ENCODE assay signal across 12 cellular contexts in the genomic region with DNA sequence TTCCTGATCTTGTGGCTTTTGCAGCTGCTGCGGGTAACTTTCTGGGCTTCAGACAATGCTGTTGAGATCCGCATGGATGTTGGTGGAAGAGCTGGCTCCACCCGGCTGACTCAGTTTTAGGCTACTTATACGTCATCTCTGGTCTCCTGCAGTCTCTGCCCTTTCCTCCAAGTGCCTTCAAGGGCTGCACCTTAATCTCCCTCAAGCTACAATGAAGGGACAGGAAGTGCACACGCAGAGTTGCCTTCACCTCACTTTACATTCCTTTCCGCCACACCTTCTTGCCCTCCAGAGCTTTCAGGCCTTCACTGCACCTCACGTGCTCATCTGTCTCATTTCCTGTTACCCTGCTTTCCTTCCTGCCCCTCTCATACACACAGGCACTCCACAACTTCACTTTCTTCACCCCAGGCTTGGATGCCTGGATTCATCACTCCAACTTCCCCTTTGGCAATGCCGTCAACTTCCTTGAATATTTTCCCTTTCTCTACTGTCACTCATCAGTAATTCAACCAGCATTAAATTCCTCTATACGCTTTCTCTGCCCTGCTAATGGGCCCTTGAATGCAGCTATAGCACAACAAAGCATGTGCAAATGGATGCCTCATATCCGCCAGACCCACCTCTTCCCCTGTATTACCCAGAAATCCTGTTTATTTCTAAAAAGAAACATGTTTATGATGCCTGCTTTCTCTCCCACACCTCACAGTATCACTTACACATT. TPM values are rescaled to one million over a fixed set of nuclear protein-coding genes. Genes with fewer than 3 reads are reported as not detected.
DNase-seq lines count a peak whose midpoint lies in the region; ATAC-seq and TF ChIP-seq lines count a peak whose summit lies in the region.
"Not testable (repeated sequence)": the region's sequence is repeated elsewhere in the genome, so short reads cannot be mapped to it uniquely, and the experiment has no call there.
"Had no signal": no experiment of that assay in that cellular context is flagged by ENCODE, and none has a peak within 500 bp of the region (broad histone marks: within the 10 kb centered on the region; RNA-seq: fewer than 3 reads in every experiment).

No MANE protein-coding gene starts in this region.

- H3K4me1 Mint-ChIP-seq in H9, result peaks cover 13 to 20% of the 10 kb centered on the region in 2 experiments
- not testable (repeated sequence) for H3K4me1 Mint-ChIP-seq in MCF 10A (ENCODE audit: insufficient read depth, unreplicated experiment)

- H3K4me3 ChIP-seq in DND-41 (ENCODE audit: low read depth in 1 of 2, low read length in 2 of 2); fibroblast of the aortic adventitia (ENCODE audit: low read depth, low read length); mucosa of descending colon: not testable (repeated sequence)
- peak overlapping the region; percentile 43; the same call in 1 of the 2 replicates for H3K4me3 ChIP-seq in MM.1S (ENCODE audit: low read length)

- not testable (repeated sequence) for H3K79me1 ChIP-seq in H9 (ENCODE audit: insufficient read depth, low read depth, low read length, poor library complexity, severe bottlenecking)

- not testable (repeated sequence) for H4K8ac ChIP-seq in H9 (replicated peaks; ENCODE audit: insufficient read length, low read depth, low read length)

- not testable (repeated sequence) for H3K27me3 ChIP-seq in DND-41 (ENCODE audit: insufficient read depth, low read length, poor library complexity); H9 (ENCODE audit: insufficient read depth, low read length)
- H3K27me3 ChIP-seq in MM.1S (replicated peaks; ENCODE audit: insufficient read depth, low read length), result peaks cover 43% of the 10 kb centered on the region

- H4K20me1 ChIP-seq in DND-41 (ENCODE audit: insufficient read depth, low read length); H9 (ENCODE audit: control insufficient read depth, insufficient read depth, insufficient read length); MM.1S (ENCODE audit: insufficient read depth, low read length): not testable (repeated sequence)

- not testable (repeated sequence) for H3K27me3 Mint-ChIP-seq in H9 (ENCODE audit: low read depth); MCF 10A (ENCODE audit: insufficient read depth, unreplicated experiment)

- H2BK5ac ChIP-seq in H9 (ENCODE audit: insufficient read length, low read length), result not testable (repeated sequence)

- H2BK20ac ChIP-seq in H9 (ENCODE audit: low read depth, low read length, poor library complexity, severe bottlenecking), result not testable (repeated sequence)

- H2BK120ac ChIP-seq in H9 (ENCODE audit: low read depth, low read length, poor library complexity, severe bottlenecking), result not testable (repeated sequence)

- not testable (repeated sequence) for H2AFZ ChIP-seq in DND-41 (ENCODE audit: low read depth, low read length); H9 (ENCODE audit: low read length); MM.1S (ENCODE audit: low read length)

- not testable (repeated sequence) for H3K4me1 ChIP-seq in DND-41 (ENCODE audit: insufficient read depth, low read length); H9 (ENCODE audit: insufficient read depth, low read length); MM.1S (ENCODE audit: low read length); mucosa of descending colon (ENCODE audit: low read depth)

- not testable (repeated sequence) for H4K91ac ChIP-seq in H9 (ENCODE audit: insufficient read length, low read depth, low read length)

- H3K9ac ChIP-seq in DND-41 (ENCODE audit: low read depth, low read length); H9 (ENCODE audit: extremely low read depth, insufficient read length, low read length); MM.1S (ENCODE audit: low read length): not testable (repeated sequence)

- H2BK15ac ChIP-seq in H9 (ENCODE audit: low read depth, low read length), result not testable (repeated sequence)

- not testable (repeated sequence) for H2BK12ac ChIP-seq in H9 (ENCODE audit: insufficient read length, low read depth, low read length)

- CTCF ChIA-PET in MCF 10A (lab: Yijun Ruan, JAX), result interaction anchor here (1.4 kb wide), 1 partner anchor 68 kb away, joined by 3 read pairs; no protein-coding TSS in a partner anchor

- H3K14ac ChIP-seq in H9 (ENCODE audit: insufficient read depth, low read length), result not testable (repeated sequence)

- BruUV-seq in MCF 10A (replicated peaks; lab: Mats Ljungman, UMichigan), result TSS peak; percentile 100

- not testable (repeated sequence) for H4K5ac ChIP-seq in H9 (ENCODE audit: insufficient read length, low read depth, low read length)

- TF ChIP-seq CTCF in DND-41 (IDR thresholded peaks at IDR 0.05; ENCODE audit: borderline replicate concordance, extremely low read depth, low read length, poor library complexity, severe bottlenecking); H9 (conservative IDR thresholded peaks at IDR 0.05); MM.1S (IDR thresholded peaks at IDR 0.05; ENCODE audit: low read length); MCF 10A (IDR thresholded peaks at IDR 0.05; ENCODE audit: unreplicated experiment); fibroblast of the aortic adventitia (IDR thresholded peaks at IDR 0.05; ENCODE audit: insufficient read depth, low read length); mucosa of descending colon (IDR thresholded peaks at IDR 0.05): not testable (repeated sequence)

- ATAC-seq in DND-41 (ENCODE audit: insufficient read depth, low read depth) (peak; percentile 44; the same call in 2 of the 3 replicates), mucosa of descending colon (peak; percentile 39)

- not testable (repeated sequence) for H3K56ac ChIP-seq in H9 (ENCODE audit: insufficient read length, low read depth, low read length)

- not testable (repeated sequence) for H3K9me3 ChIP-seq in DND-41 (ENCODE audit: insufficient read depth, low read length, severe bottlenecking); H9 (ENCODE audit: control insufficient read depth, low read depth, low read length); MM.1S (replicated peaks; ENCODE audit: insufficient read depth, low read length); mucosa of descending colon

- not testable (repeated sequence) for H3K27ac ChIP-seq in DND-41 (ENCODE audit: low read length); H9 (ENCODE audit: insufficient read length, low read depth, low read length); MM.1S (ENCODE audit: low read length)

- H3K23ac ChIP-seq in H9 (ENCODE audit: insufficient read length, low read depth, low read length), result not testable (repeated sequence)

- H3K36me3 Mint-ChIP-seq in H9 (ENCODE audit: insufficient read depth in 1 of 3, low read depth in 3 of 3); MCF 10A (ENCODE audit: insufficient read depth, unreplicated experiment): not testable (repeated sequence)

- intact Hi-C loops in MCF 10A (cut with micrococcal nuclease); mucosa of descending colon (cut with DNase I, micrococcal nuclease): not testable (repeated sequence)

- H3K9me3 Mint-ChIP-seq in H9; MCF 10A (ENCODE audit: unreplicated experiment): not testable (repeated sequence)

- not testable (repeated sequence) for H3K4me3 Mint-ChIP-seq in H9; MCF 10A (ENCODE audit: unreplicated experiment)

- not testable (repeated sequence) for H3K4me2 ChIP-seq in DND-41 (ENCODE audit: insufficient read depth, low read length); H9 (ENCODE audit: insufficient read depth, insufficient read length, low read length)
- H3K4me2 ChIP-seq in MM.1S (ENCODE audit: low read depth, low read length), result peak overlapping the region; percentile 71

- not testable (repeated sequence) for H3K4ac ChIP-seq in H9 (ENCODE audit: low read depth, low read length)

- not testable (repeated sequence) for DNase-seq in DND-41, mucosa of descending colon
- peak; percentile 59 for DNase-seq in H9
- peak; percentile 76 for DNase-seq in MM.1S
- DNase-seq in SW480 (ENCODE audit: low spot score), result peak; percentile 23
- DNase-seq in MCF 10A (ENCODE audit: unreplicated experiment), result peak; percentile 54
- peak; percentile 22 for DNase-seq in fibroblast of the aortic adventitia (ENCODE audit: low read depth)

- not testable (repeated sequence) for H3K9me2 ChIP-seq in MM.1S (replicated peaks; ENCODE audit: insufficient read depth, low read length)

- H3K18ac ChIP-seq in H9 (ENCODE audit: insufficient read length, low read depth, low read length), result peak overlapping the region; percentile 58

- H3K79me2 ChIP-seq in DND-41 (ENCODE audit: insufficient read depth, low read length); H9 (ENCODE audit: insufficient read depth, low read length); MM.1S (ENCODE audit: low read length): not testable (repeated sequence)

- not testable (repeated sequence) for H3K23me2 ChIP-seq in H9 (ENCODE audit: insufficient read length, low read depth, low read length, poor library complexity, severe bottlenecking)

- H3K27ac Mint-ChIP-seq in H9; MCF 10A (ENCODE audit: low read depth, unreplicated experiment): not testable (repeated sequence)

- POLR2A ChIA-PET in MCF 10A (lab: Yijun Ruan, JAX), result interaction anchor here (1.1 kb wide), 1 partner anchor 71 kb away, joined by 4 read pairs; no protein-coding TSS in a partner anchor

- H3F3A ChIP-seq in MM.1S (ENCODE audit: insufficient read depth, low read length), result not testable (repeated sequence)

- not testable (repeated sequence) for H2AK5ac ChIP-seq in H9 (ENCODE audit: insufficient read length, low read length)

- WGBS in H9 (ENCODE audit: extremely low coverage, insufficient read length, low lambda C conversion rate), result no CpG with 5 or more reads among the region's 10 CpGs

- not testable (repeated sequence) for H3K36me3 ChIP-seq in DND-41 (ENCODE audit: insufficient read depth, low read length); MM.1S (replicated peaks; ENCODE audit: insufficient read depth, low read length); mucosa of descending colon (ENCODE audit: low read depth)

- H3T11ph ChIP-seq in H9 (ENCODE audit: low read length), result not testable (repeated sequence)

RNA-seq across cellular contexts. Expression of a gene that starts 29.2 kb away (rescaled TPM):
- not detected in 2 replicates for total RNA-seq in H9 (2021)
- total RNA-seq in MCF 10A (2022), result not detected in 2 replicates
- total RNA-seq in fibroblast of the aortic adventitia (ENCODE audit: low replicate concordance), result not detected in 2 replicates
- not detected for total RNA-seq in mucosa of descending colon
- total RNA-seq: frontal cortex; left cardiac atrium; mesothelial cell of epicardium; suprapubic skin; T-helper 1 cell treated with Interleukin-12 subunit alpha and Interleukin-12 subunit beta and Interleukin-4 antibody, amounts not matched to agents 30 ng/mL and 1 ng/mL, for 36 hours had no signal

RNA-seq across cellular contexts. Expression of a gene that starts 41.0 kb away (rescaled TPM):
- total RNA-seq in H9 (2021), result not detected in 2 replicates
- not detected in 2 replicates for total RNA-seq in MCF 10A (2022)
- not detected in 2 replicates for total RNA-seq in fibroblast of the aortic adventitia (ENCODE audit: low replicate concordance)
- under 1 TPM in 2 of 3 donors, not detected in 1; 0.19 to 0.55 TPM for total RNA-seq in mucosa of descending colon
- total RNA-seq: mesothelial cell of epicardium; T-helper 1 cell treated with Interleukin-12 subunit alpha and Interleukin-12 subunit beta and Interleukin-4 antibody, amounts not matched to agents 30 ng/mL and 1 ng/mL, for 36 hours had no signal
